ENCODE assay signal across 8 cellular contexts in genomic region chr4:185134176-185134869, GRCh38. TPM values are rescaled to one million over a fixed set of nuclear protein-coding genes. Genes with fewer than 3 reads are reported as not detected.
DNase-seq lines count a peak whose midpoint lies in the region; ATAC-seq and TF ChIP-seq lines count a peak whose summit lies in the region.

No MANE protein-coding gene starts in this region.

- no peak overlapping the region for H3K4me2 ChIP-seq in SU-DHL-6 (ENCODE audit: low read depth, low read length, poor library complexity, severe bottlenecking)

- H3K79me2 ChIP-seq in SU-DHL-6 (ENCODE audit: insufficient read depth, low read length) = no peaks in the 10 kb centered on the region

- no peaks in the 10 kb centered on the region for H3F3A ChIP-seq in SU-DHL-6 (ENCODE audit: insufficient read depth)

- DNase-seq in D341Med (ENCODE audit: low spot score) (peak; percentile 58), Kasumi-1 (lab: John Stamatoyannopoulos, UW) (peak; percentile 69 to 72), fibroblast of pulmonary artery (ENCODE audit: low read depth) (peak; percentile 74), omental fat pad (ENCODE audit: low spot score) (no peak), NCI-H128 (lab: John Stamatoyannopoulos, UW; ENCODE audit: unreplicated experiment) (no peak)

- H3K4me3 ChIP-seq in SU-DHL-6 (ENCODE audit: insufficient read depth, low read length, poor library complexity, severe bottlenecking) (no peak overlapping the region), fibroblast of pulmonary artery (replicated peaks; ENCODE audit: low read depth, low read length) (no peak overlapping the region)

- ATAC-seq in GM19452 (IDR thresholded peaks at IDR 0.05; ENCODE audit: unreplicated experiment) (peak; percentile 63), omental fat pad (ENCODE audit: low FRiP score) (peak; percentile 76), HG02763 (IDR thresholded peaks at IDR 0.05; ENCODE audit: unreplicated experiment) (no peak)

- H3K9ac ChIP-seq in SU-DHL-6 (ENCODE audit: low read length) = no peak overlapping the region

- no peaks in the 10 kb centered on the region for H3K9me3 ChIP-seq in SU-DHL-6 (ENCODE audit: insufficient read depth, low read length)

- H3K36me3 ChIP-seq in SU-DHL-6 (ENCODE audit: low read length) = no peaks in the 10 kb centered on the region

- H2AFZ ChIP-seq in SU-DHL-6 (ENCODE audit: low read depth, low read length, severe bottlenecking) = no peak overlapping the region

- H3K27me3 ChIP-seq in SU-DHL-6 (ENCODE audit: low read length) = no peaks in the 10 kb centered on the region

- TF ChIP-seq CTCF in SU-DHL-6 (IDR thresholded peaks at IDR 0.05; ENCODE audit: insufficient read depth, low read length, poor library complexity, severe bottlenecking) (peak; percentile 85), fibroblast of pulmonary artery (IDR thresholded peaks at IDR 0.05; ENCODE audit: low read length, missing control alignments) (peak; percentile 67), omental fat pad (IDR thresholded peaks at IDR 0.05) (peak in 1 of 3 donors; percentile 4)

- H4K20me1 ChIP-seq in SU-DHL-6 (ENCODE audit: low read depth, low read length) = no peaks in the 10 kb centered on the region

- H3K9me2 ChIP-seq in SU-DHL-6 (replicated peaks; ENCODE audit: insufficient read depth, low read length) = no peaks in the 10 kb centered on the region

- H3K27ac ChIP-seq in SU-DHL-6 (ENCODE audit: low read depth, low read length) = no peak overlapping the region

RNA-seq across cellular contexts. Expression of gene SLC25A4, which starts 8.7 kb away (rescaled TPM):
- 10 to 100 TPM; 14.4 to 25.9 (median 20.2) TPM for total RNA-seq in omental fat pad

Comparison
In these comparisons a context has a peak if more than half of its experiments do, and no peak if none do; other contexts are left out.
1. DNase-seq: peak in D341Med (single experiment), Kasumi-1 (2 of 2) and fibroblast of pulmonary artery (single experiment); none in omental fat pad (single experiment) and NCI-H128 (single experiment).